Comparison of ENCODE assay signal across 29 cellular contexts in the genomic region with DNA sequence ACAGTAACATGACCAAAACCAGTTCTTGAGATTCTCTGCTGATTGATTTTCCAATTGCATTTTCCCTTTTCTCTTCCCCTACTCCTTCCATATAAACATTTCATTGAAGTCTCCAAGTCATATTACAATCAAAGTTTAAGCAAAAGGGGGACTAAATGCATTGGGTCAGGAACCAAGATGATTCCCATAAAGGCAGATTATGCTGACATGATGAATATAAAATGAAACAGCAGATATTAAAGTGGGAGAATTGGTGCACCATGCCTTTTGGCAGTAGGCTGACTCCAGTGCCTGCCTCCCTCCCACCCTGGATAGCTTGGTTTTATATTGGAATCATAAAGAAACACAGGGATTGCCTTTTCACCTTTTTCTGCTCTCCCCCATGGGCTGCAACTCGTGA.
"Had no signal": no experiment of that assay in that cellular context is flagged by ENCODE, and none has a peak within 500 bp of the region (broad histone marks: within the 10 kb centered on the region; RNA-seq: fewer than 3 reads in every experiment).

No MANE protein-coding gene starts in this region.

- H3K4me1 ChIP-seq: pancreas, spleen, stomach, thyroid gland, tibial nerve, upper lobe of left lung had no signal

- H3K4me1 Mint-ChIP-seq: naive B cell; naive thymus-derived CD8-positive, alpha-beta T cell; nephron progenitor cell; neural crest cell; stimulated activated naive B cell treated with anti-CD40 and anti-IgM and Interleukin-4, amounts not matched to agents 10 μg/mL and 1 μg/mL and 100 μg/mL, for 72 hours had no signal

- H3K4me3 ChIP-seq: pancreas, prostate gland, skin epidermis, smooth muscle cell, spleen, stomach, thoracic aorta, thyroid gland, tibial nerve, upper lobe of left lung had no signal

- H3K27me3 ChIP-seq: neutrophil, pancreas, spleen, stomach, thyroid gland, tibial nerve, upper lobe of left lung had no signal

- ATAC-seq: naive thymus-derived CD8-positive, alpha-beta T cell; natural killer cell treated with Interleukin-12 subunit alpha and Interleukin-12 subunit beta and Interleukin-15 and Interleukin-18, amount 100 ng/mL, for 72 hours; pancreas; right cardiac atrium; sciatic nerve; stimulated activated naive B cell treated with anti-CD40 and anti-IgM and Interleukin-4, amounts not matched to agents 10 μg/mL and 1 μg/mL and 100 μg/mL, for 72 hours had no signal

- H3K27me3 Mint-ChIP-seq: naive B cell; natural killer cell treated with Interleukin-12 subunit alpha and Interleukin-12 subunit beta and Interleukin-15 and Interleukin-18, amount 100 ng/mL, for 72 hours; stimulated activated naive B cell treated with anti-CD40 and anti-IgM and Interleukin-4, amounts not matched to agents 10 μg/mL and 1 μg/mL and 100 μg/mL, for 72 hours; stimulated activated naive CD8-positive, alpha-beta T cell treated with anti-CD3 and anti-CD28 coated beads, Interleukin-15, Interleukin-2, amounts not matched to agents 100 ng/mL and 50 ng/mL, for 24 hours had no signal

- H3K27ac Mint-ChIP-seq: naive B cell; naive thymus-derived CD8-positive, alpha-beta T cell; natural killer cell treated with Interleukin-12 subunit alpha and Interleukin-12 subunit beta and Interleukin-15 and Interleukin-18, amount 100 ng/mL, for 72 hours; nephron progenitor cell; stimulated activated naive B cell treated with anti-CD40 and anti-IgM and Interleukin-4, amounts not matched to agents 10 μg/mL and 1 μg/mL and 100 μg/mL, for 72 hours; stimulated activated naive CD8-positive, alpha-beta T cell treated with anti-CD3 and anti-CD28 coated beads, Interleukin-15, Interleukin-2, amounts not matched to agents 100 ng/mL and 50 ng/mL, for 24 hours had no signal

- DNase-seq: naive B cell; naive thymus-derived CD8-positive, alpha-beta T cell; nephron progenitor cell; nucleus accumbens; pancreas; right cardiac atrium; spleen; stimulated activated CD4-positive, alpha-beta T cell treated with anti-CD3 and anti-CD28 coated beads, Interleukin-12 subunit alpha, Interleukin-12 subunit beta, amount 100 ng/mL, for 4 hours; stimulated activated CD4-positive, alpha-beta T cell treated with anti-CD3 and anti-CD28 coated beads, Interleukin-1b, Interleukin-23, amount 100 ng/mL, for 48 hours; stimulated activated CD4-positive, alpha-beta T cell treated with anti-CD3 and anti-CD28 coated beads, Interleukin-4, amount 100 ng/mL, for 1 hour; stimulated activated CD4-positive, alpha-beta T cell treated with anti-CD3 and anti-CD28 coated beads, Interleukin-4, amount 100 ng/mL, for 4 hours; stimulated activated CD8-positive, alpha-beta memory T cell treated with anti-CD3 and anti-CD28 coated beads, Interleukin-4, amount 100 ng/mL, for 48 hours; stimulated activated naive B cell treated with anti-CD40 and anti-IgM and Interleukin-4, amounts not matched to agents 10 μg/mL and 1 μg/mL and 100 μg/mL, for 72 hours; stimulated activated naive CD4-positive, alpha-beta T cell treated with Interleukin-2 at 50 U/mL for 16 hours; stomach; thyroid gland; trophoblast cell; upper lobe of left lung had no signal

- H3K9me3 ChIP-seq: neutrophil, pancreas, prostate gland, spleen, stomach, thoracic aorta, thyroid gland, tibial nerve, upper lobe of left lung had no signal

- H3K36me3 Mint-ChIP-seq: naive B cell; naive thymus-derived CD8-positive, alpha-beta T cell; natural killer cell treated with Interleukin-12 subunit alpha and Interleukin-12 subunit beta and Interleukin-15 and Interleukin-18, amount 100 ng/mL, for 72 hours; stimulated activated naive B cell treated with anti-CD40 and anti-IgM and Interleukin-4, amounts not matched to agents 10 μg/mL and 1 μg/mL and 100 μg/mL, for 72 hours had no signal

- H3K27ac ChIP-seq: neutrophil, pancreas, skin epidermis, spleen, stomach, thoracic aorta, thyroid gland, tibial nerve, upper lobe of left lung had no signal

- H3K4me2 ChIP-seq: smooth muscle cell had no signal

- H3K4me3 Mint-ChIP-seq: naive B cell; naive thymus-derived CD8-positive, alpha-beta T cell; natural killer cell treated with Interleukin-12 subunit alpha and Interleukin-12 subunit beta and Interleukin-15 and Interleukin-18, amount 100 ng/mL, for 72 hours; nephron progenitor cell; neural crest cell; stimulated activated naive B cell treated with anti-CD40 and anti-IgM and Interleukin-4, amounts not matched to agents 10 μg/mL and 1 μg/mL and 100 μg/mL, for 72 hours; stimulated activated naive CD8-positive, alpha-beta T cell treated with anti-CD3 and anti-CD28 coated beads, Interleukin-15, Interleukin-2, amounts not matched to agents 100 ng/mL and 50 ng/mL, for 24 hours had no signal

- H3K9me3 Mint-ChIP-seq: nephron progenitor cell; neural crest cell; stimulated activated naive CD8-positive, alpha-beta T cell treated with anti-CD3 and anti-CD28 coated beads, Interleukin-15, Interleukin-2, amounts not matched to agents 100 ng/mL and 50 ng/mL, for 24 hours had no signal

- FAIRE-seq: pancreas, urothelium cell line had no signal

- H3K36me3 ChIP-seq: neutrophil, pancreas, prostate gland, spleen, stomach, thoracic aorta, thyroid gland, tibial nerve, upper lobe of left lung had no signal
